ENCODE assay signal across 20 cellular contexts in the genomic region with DNA sequence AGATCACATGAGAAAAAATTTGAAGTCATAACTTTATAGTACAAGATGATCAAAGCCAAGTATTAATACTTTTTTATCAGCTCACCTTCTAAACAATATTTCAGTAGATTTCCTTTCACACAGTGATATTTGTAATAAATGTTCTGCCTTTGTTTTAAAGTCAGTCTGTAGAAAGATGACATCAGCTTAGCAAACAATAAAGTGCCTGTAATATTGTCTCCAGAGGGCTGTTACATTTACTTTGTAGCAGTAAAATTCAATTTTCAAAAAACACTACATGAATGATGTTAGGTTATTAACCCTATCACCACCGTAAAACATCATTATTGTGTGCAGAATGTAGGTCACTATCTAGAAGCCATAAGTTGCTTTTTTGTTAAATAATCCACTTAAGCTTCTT. TPM values are rescaled to one million over a fixed set of nuclear protein-coding genes. Genes with fewer than 3 reads are reported as not detected.
DNase-seq lines count a peak whose midpoint lies in the region; ATAC-seq, FAIRE-seq and TF ChIP-seq lines count a peak whose summit lies in the region.
"Had no signal": no experiment of that assay in that cellular context is flagged by ENCODE, and none has a peak within 500 bp of the region (broad histone marks: within the 10 kb centered on the region; RNA-seq: fewer than 3 reads in every experiment).

No MANE protein-coding gene starts in this region.

- no peaks in the 10 kb centered on the region for H3K27me3 ChIP-seq in neuronal stem cell (ENCODE audit: control insufficient read depth in 3 of 3, insufficient read depth in 3 of 3, low read depth in 1 of 3, low read length in 3 of 3)
- H3K27me3 ChIP-seq: cardiac muscle cell had no signal

- POLR2A ChIA-PET in A549 (lab: Yijun Ruan, JAX), result interaction anchor here (0.6 kb wide), 1 partner anchor 13 kb away, joined by 4 read pairs; no protein-coding TSS in a partner anchor

- no peak overlapping the region for H3K14ac ChIP-seq in neuronal stem cell (ENCODE audit: low read length)

- H3K9me3 Mint-ChIP-seq in IgD-negative memory B cell, result no peaks in the 10 kb centered on the region
- no peaks in the 10 kb centered on the region for H3K9me3 Mint-ChIP-seq in brain
- H3K9me3 Mint-ChIP-seq in mesothelial cell of epicardium, result no peaks in the 10 kb centered on the region
- H3K9me3 Mint-ChIP-seq: activated CD4-positive, alpha-beta memory T cell treated with anti-CD3 and anti-CD28 coated beads, Interleukin-2, amount 10 ng/mL, durations not matched to agents 7 days and 5 days; activated naive CD8-positive, alpha-beta T cell treated with anti-CD3 and anti-CD28 coated beads for 36 hours; activated T-cell treated with anti-CD3 and anti-CD28 coated beads, Interleukin-2, amount 50 U/mL, for 72 hours; CD8-positive, alpha-beta T cell; stimulated activated naive CD8-positive, alpha-beta T cell treated with anti-CD3 and anti-CD28 coated beads, Interleukin-15, amount 100 ng/mL, for 72 hours had no signal

- H3K36me3 ChIP-seq in neuronal stem cell (replicated peaks in 1 of 2; ENCODE audit: control insufficient read depth in 2 of 2, insufficient read depth in 2 of 2, low read length in 2 of 2), result peaks cover 0 to 44% of the 10 kb centered on the region in 2 donors
- H3K36me3 ChIP-seq: cardiac muscle cell had no signal

- DNase-seq in A549 (ENCODE audit: low read depth in 1 of 2, low spot score in 1 of 2), result no peak
- DNase-seq in mesothelial cell of epicardium (ENCODE audit: low spot score in 2 of 2, unreplicated experiment in 2 of 2), result no peak
- no peak for DNase-seq in GM12892 (ENCODE audit: insufficient read length)
- no peak for DNase-seq in neuronal stem cell (ENCODE audit: low spot score)
- DNase-seq in GM10266 (ENCODE audit: extremely low spot score), result no peak
- DNase-seq: activated CD4-positive, alpha-beta memory T cell treated with anti-CD3 and anti-CD28 coated beads, Interleukin-2, amount 10 ng/mL, durations not matched to agents 7 days and 5 days; activated naive CD8-positive, alpha-beta T cell treated with anti-CD3 and anti-CD28 coated beads for 36 hours; activated T-cell treated with anti-CD3 and anti-CD28 coated beads, Interleukin-2, amount 50 U/mL, for 72 hours; CD8-positive, alpha-beta T cell; NCI-H146; NCI-H524; psoas muscle; stimulated activated naive CD8-positive, alpha-beta T cell treated with anti-CD3 and anti-CD28 coated beads, Interleukin-15, amount 100 ng/mL, for 72 hours had no signal

- ATAC-seq in A549 (no peak), GM21619 (IDR thresholded peaks at IDR 0.05; ENCODE audit: unreplicated experiment) (no peak)
- ATAC-seq: CD8-positive, alpha-beta T cell; Panc1; psoas muscle; stimulated activated naive CD8-positive, alpha-beta T cell treated with anti-CD3 and anti-CD28 coated beads, Interleukin-15, amount 100 ng/mL, for 72 hours had no signal

- FAIRE-seq in A549 (lab: Jason Lieb, UNC), result no peak
- no peak for FAIRE-seq in GM12892 (lab: Jason Lieb, UNC)
- FAIRE-seq: endometrium had no signal

- H2BK15ac ChIP-seq in neuronal stem cell (ENCODE audit: low read length), result no peak overlapping the region

- H3K4me1 ChIP-seq in A549 (peaks cover 27% of the 10 kb centered on the region), neuronal stem cell (ENCODE audit: control insufficient read depth in 2 of 2, insufficient read depth in 1 of 2, low read depth in 1 of 2, low read length in 2 of 2) (peaks cover 30 to 51% of the 10 kb centered on the region in 2 donors)

- TF ChIP-seq CTCF in A549 (IDR thresholded peaks at IDR 0.05) (no peak), brain (conservative IDR thresholded peaks at IDR 0.05) (no peak), mesothelial cell of epicardium (IDR thresholded peaks at IDR 0.05; ENCODE audit: unreplicated experiment) (no peak), GM10266 (IDR thresholded peaks at IDR 0.05; ENCODE audit: control insufficient read depth, insufficient read depth, low read depth, missing control alignments) (no peak)

- no peaks in the 10 kb centered on the region for H3K79me1 ChIP-seq in neuronal stem cell (ENCODE audit: low read depth, low read length)

- H3K9ac ChIP-seq in neuronal stem cell (ENCODE audit: low read depth, low read length, poor library complexity), result no peak overlapping the region

- no peak overlapping the region for H4K91ac ChIP-seq in neuronal stem cell (ENCODE audit: low read depth, low read length, poor library complexity)

- H3K27ac Mint-ChIP-seq in IgD-negative memory B cell, result peak overlapping the region in 2 of 3 donors; percentile 10 to 14
- peak overlapping the region in 3 of 5 experiments; percentile 3 to 61 (median 35) for H3K27ac Mint-ChIP-seq in brain
- peak overlapping the region; percentile 60 for H3K27ac Mint-ChIP-seq in mesothelial cell of epicardium
- H3K27ac Mint-ChIP-seq: activated CD4-positive, alpha-beta memory T cell treated with anti-CD3 and anti-CD28 coated beads, Interleukin-2, amount 10 ng/mL, durations not matched to agents 7 days and 5 days; CD8-positive, alpha-beta T cell; stimulated activated naive CD8-positive, alpha-beta T cell treated with anti-CD3 and anti-CD28 coated beads, Interleukin-15, amount 100 ng/mL, for 72 hours had no signal

- no peak overlapping the region for H2BK12ac ChIP-seq in neuronal stem cell (ENCODE audit: low read length)

- H2BK120ac ChIP-seq in neuronal stem cell (ENCODE audit: low read depth, low read length), result no peak overlapping the region

- H3K4ac ChIP-seq in neuronal stem cell (ENCODE audit: low read length), result no peak overlapping the region

- H3K4me1 Mint-ChIP-seq in IgD-negative memory B cell (peaks cover 13 to 21% (median 15%) of the 10 kb centered on the region in 3 donors), brain (peaks cover 38% of the 10 kb centered on the region), mesothelial cell of epicardium (peaks cover 27% of the 10 kb centered on the region)
- H3K4me1 Mint-ChIP-seq: stimulated activated naive CD8-positive, alpha-beta T cell treated with anti-CD3 and anti-CD28 coated beads, Interleukin-15, amount 100 ng/mL, for 72 hours had no signal

- H3K27ac ChIP-seq in A549, result 0 out of 6 replicates have a peak overlapping the region, but pooled peaks of 1 of the 2 experiments have one; percentile 2
- H3K27ac ChIP-seq in neuronal stem cell (replicated peaks; ENCODE audit: low read length), result no peak overlapping the region
- H3K27ac ChIP-seq: cardiac muscle cell, psoas muscle, VCaP had no signal

- no peak overlapping the region for H2AK5ac ChIP-seq in neuronal stem cell (ENCODE audit: low read depth, low read length)

- TF ChIP-seq EP300 in A549 (IDR thresholded peaks at IDR 0.05), result no peak

- no peaks in the 10 kb centered on the region for H3K27me3 Mint-ChIP-seq in IgD-negative memory B cell
- H3K27me3 Mint-ChIP-seq in brain, result no peaks in the 10 kb centered on the region
- H3K27me3 Mint-ChIP-seq in mesothelial cell of epicardium (ENCODE audit: low read depth), result no peaks in the 10 kb centered on the region
- H3K27me3 Mint-ChIP-seq: activated CD4-positive, alpha-beta memory T cell treated with anti-CD3 and anti-CD28 coated beads, Interleukin-2, amount 10 ng/mL, durations not matched to agents 7 days and 5 days; activated naive CD8-positive, alpha-beta T cell treated with anti-CD3 and anti-CD28 coated beads for 36 hours had no signal

- H3K4me2 ChIP-seq in A549 (peak overlapping the region; percentile 56), neuronal stem cell (ENCODE audit: insufficient read depth, low read length, poor library complexity, severe bottlenecking) (no peak overlapping the region)

- no peak overlapping the region for H2AFZ ChIP-seq in neuronal stem cell (ENCODE audit: low read length)

- 32% methylated on average over 1 of the region's 1 CpG for WGBS in A549 (ENCODE audit: missing lambda C conversion rate)
- no CpG with 5 or more reads among the region's 1 CpG for WGBS in neuronal stem cell (ENCODE audit: extremely low coverage in 2 of 2, insufficient read length in 2 of 2, insufficient replicate concordance in 1 of 2), 2 donors

- TF ChIP-seq POLR2A in A549 (IDR thresholded peaks at IDR 0.05; ENCODE audit: low read length), result no peak
- TF ChIP-seq POLR2A in GM12892 (IDR thresholded peaks at IDR 0.05; ENCODE audit: low read depth, low read length), result no peak

- H3K36me3 Mint-ChIP-seq in IgD-negative memory B cell (peaks cover 4% of the 10 kb centered on the region), brain (no peaks in the 10 kb centered on the region), mesothelial cell of epicardium (no peaks in the 10 kb centered on the region)
- H3K36me3 Mint-ChIP-seq: activated naive CD8-positive, alpha-beta T cell treated with anti-CD3 and anti-CD28 coated beads for 36 hours; CD8-positive, alpha-beta T cell had no signal

- H2BK5ac ChIP-seq in neuronal stem cell (ENCODE audit: low read length), result no peak overlapping the region

- H4K8ac ChIP-seq in neuronal stem cell (ENCODE audit: low read depth, low read length), result no peak overlapping the region

- H3K9me3 ChIP-seq in A549 (no peaks in the 10 kb centered on the region), neuronal stem cell (replicated peaks in 1 of 2; ENCODE audit: control insufficient read depth in 2 of 2, insufficient read depth in 1 of 2, low read depth in 1 of 2, low read length in 2 of 2) (no peaks in the 10 kb centered on the region)
- H3K9me3 ChIP-seq: psoas muscle had no signal

- H3K4me3 Mint-ChIP-seq in IgD-negative memory B cell, result peak overlapping the region in 1 of 4 donors; percentile 39
- peak overlapping the region in 1 of 5 experiments; percentile 31 for H3K4me3 Mint-ChIP-seq in brain
- H3K4me3 Mint-ChIP-seq in mesothelial cell of epicardium, result no peak overlapping the region
- H3K4me3 Mint-ChIP-seq: activated CD4-positive, alpha-beta memory T cell treated with anti-CD3 and anti-CD28 coated beads, Interleukin-2, amount 10 ng/mL, durations not matched to agents 7 days and 5 days; activated naive CD8-positive, alpha-beta T cell treated with anti-CD3 and anti-CD28 coated beads for 36 hours; CD8-positive, alpha-beta T cell had no signal

- no peak for TF ChIP-seq RAD21 in A549 (conservative IDR thresholded peaks at IDR 0.05 in 1 of 2, IDR thresholded peaks at IDR 0.05 in 1 of 2)

- H3K18ac ChIP-seq in neuronal stem cell (ENCODE audit: low read length), result no peak overlapping the region

- CTCF ChIA-PET in A549 (lab: Yijun Ruan, JAX), result interaction anchor here (0.6 kb wide), 1 partner anchor 1567 kb away, joined by 3 read pairs; no protein-coding TSS in a partner anchor

- no peak overlapping the region for H3K23ac ChIP-seq in neuronal stem cell (ENCODE audit: low read depth, low read length, poor library complexity)

- H3K4me3 ChIP-seq in A549 (no peak overlapping the region), neuronal stem cell (ENCODE audit: low read length in 2 of 2) (no peak overlapping the region)
- H3K4me3 ChIP-seq: cardiac muscle cell, psoas muscle had no signal

RNA-seq across cellular contexts. Expression of gene ZEB2, which starts 49.6 kb away (rescaled TPM):
- polyA plus RNA-seq in A549 (2011; rRNA removed) (6.6 and 7.0 TPM in 2 replicates), A549 (2017; fragmentation: RNase III; extraction: RNeasy Plus Mini Kit Qiagen cat#74134 plus additional on column Dnase treatment) (3.3 to 4.2 TPM (median 3.8 TPM) in 3 replicates), IgD-negative memory B cell (51.5 TPM), brain (ENCODE audit: insufficient read depth, low read depth, low replicate concordance) (28.2 TPM)
- 2.3 and 2.9 TPM in 2 replicates for polyA plus RNA-seq in A549 (2012; cell fraction: cytosol; rRNA removed)
- polyA plus RNA-seq in A549 (2012; cell fraction: nucleus; rRNA removed), result 3.0 and 4.2 TPM in 2 replicates
- polyA minus RNA-seq in A549 (2011; rRNA and poly(A)+ RNA removed), result 11.6 and 13.4 TPM in 2 replicates
- total RNA-seq in mesothelial cell of epicardium, result 105 to 111 TPM (median 110 TPM) in 3 replicates
- 1.4 TPM for polyA plus RNA-seq in GM12892 (2012; ENCODE audit: missing spikeins)
- 18.6 TPM for polyA plus RNA-seq in neuronal stem cell (2013, experiment 1 of 2)
- 19.1 TPM for polyA plus RNA-seq in neuronal stem cell (2013, experiment 2 of 2)
